Comparison of ENCODE assay signal across 29 cellular contexts in the genomic region with DNA sequence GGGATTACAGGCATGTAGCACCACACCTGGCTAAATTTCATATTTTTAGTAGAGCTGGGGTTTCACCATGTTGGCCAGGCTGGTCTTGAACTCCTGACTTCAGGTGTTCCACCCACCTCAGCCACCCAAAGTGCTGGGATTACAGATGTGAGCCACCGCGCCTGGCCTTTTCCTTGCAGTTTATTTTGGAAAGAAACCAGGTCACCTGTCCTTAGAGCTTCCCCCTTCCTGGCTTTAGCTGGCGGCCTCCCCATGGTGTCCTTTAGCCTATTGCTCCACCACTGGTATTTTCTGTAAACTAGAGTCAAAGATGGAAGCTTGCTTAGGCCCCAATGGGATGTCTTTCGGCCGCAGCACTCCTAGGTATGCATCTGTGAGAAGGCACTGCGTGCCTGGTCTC.
"Had no signal": no experiment of that assay in that cellular context is flagged by ENCODE, and none has a peak within 500 bp of the region (broad histone marks: within the 10 kb centered on the region; RNA-seq: fewer than 3 reads in every experiment).

No MANE protein-coding gene starts in this region.

- ATAC-seq: activated CD8-positive, alpha-beta T cell treated with anti-CD3 and anti-CD28 coated beads, Interleukin-2, amount 10 ng/mL, durations not matched to agents 7 days and 5 days; activated naive CD8-positive, alpha-beta T cell treated with anti-CD3 and anti-CD28 coated beads, Interleukin-2, amount 50 U/mL, for 24 hours had no signal

- H3K4me1 Mint-ChIP-seq: activated naive CD8-positive, alpha-beta T cell treated with anti-CD3 and anti-CD28 coated beads, Interleukin-2, amount 50 U/mL, for 24 hours had no signal

- H3K27ac ChIP-seq: brain microvascular endothelial cell, PC-9, SJCRH30, SK-N-MC, WERI-Rb-1 had no signal

- H2AFZ ChIP-seq: PC-9 had no signal

- H3K4me3 Mint-ChIP-seq: activated CD4-positive, alpha-beta T cell treated with anti-CD3 and anti-CD28 coated beads, Interleukin-2, amount 10 ng/mL, durations not matched to agents 24 days and 14 days; activated CD8-positive, alpha-beta T cell treated with anti-CD3 and anti-CD28 coated beads, Interleukin-2, amount 10 ng/mL, durations not matched to agents 7 days and 5 days; activated naive CD4-positive, alpha-beta T cell treated with anti-CD3 and anti-CD28 coated beads, Interleukin-2, amount 10 ng/mL, durations not matched to agents 7 days and 5 days; activated naive CD8-positive, alpha-beta T cell; activated naive CD8-positive, alpha-beta T cell treated with anti-CD3 and anti-CD28 coated beads, Interleukin-2, amount 50 U/mL, for 24 hours; activated T-cell treated with anti-CD3 and anti-CD28 coated beads, Interleukin-2, amount 50 U/mL, for 24 hours had no signal

- H3K27me3 ChIP-seq: brain microvascular endothelial cell, SJCRH30 had no signal

- H3K9me3 Mint-ChIP-seq: activated CD4-positive, alpha-beta T cell treated with anti-CD3 and anti-CD28 coated beads, Interleukin-2, amount 10 ng/mL, durations not matched to agents 24 days and 14 days; activated naive CD4-positive, alpha-beta T cell treated with anti-CD3 and anti-CD28 coated beads, Interleukin-2, amount 10 ng/mL, durations not matched to agents 7 days and 5 days; activated naive CD8-positive, alpha-beta T cell treated with anti-CD3 and anti-CD28 coated beads, Interleukin-2, amount 50 U/mL, for 24 hours; activated T-cell treated with anti-CD3 and anti-CD28 coated beads, Interleukin-2, amount 50 U/mL, for 24 hours had no signal

- H3K9me3 ChIP-seq: SJCRH30 had no signal

- FAIRE-seq: RCC 7860 had no signal

- H3K4me3 ChIP-seq: PC-9, SJCRH30, SK-N-MC had no signal

- H3K4me2 ChIP-seq: PC-9 had no signal

- DNase-seq: activated CD4-positive, alpha-beta T cell treated with anti-CD3 and anti-CD28 coated beads for 1 hour; activated CD4-positive, alpha-beta T cell treated with anti-CD3 and anti-CD28 coated beads, Interleukin-2, amount 10 ng/mL, durations not matched to agents 24 days and 14 days; activated CD4-positive, alpha-beta T cell treated with anti-CD3 and anti-CD28 coated beads, Interleukin-2, amount 50 U/mL, for 48 hours; activated CD4-positive, CD25-positive, alpha-beta regulatory T cell; activated CD8-positive, alpha-beta T cell treated with anti-CD3 and anti-CD28 coated beads, Interleukin-2, amount 10 ng/mL, durations not matched to agents 7 days and 5 days; activated gamma-delta T cell treated with Interleukin-2 at 50 U/mL for 16 hours; activated naive CD4-positive, alpha-beta T cell treated with anti-CD3 and anti-CD28 coated beads, Interleukin-2, amount 10 ng/mL, durations not matched to agents 7 days and 5 days; activated naive CD8-positive, alpha-beta T cell treated with anti-CD3 and anti-CD28 coated beads, Interleukin-2, amount 50 U/mL, for 24 hours; activated T-cell treated with anti-CD3 and anti-CD28 coated beads, Interleukin-2, amount 50 U/mL, for 24 hours; anterior cingulate cortex; brain microvascular endothelial cell; central memory CD4-positive, alpha-beta T cell; NCI-H1092 treated with DMSO at 0.1 percent for 48 hours; NCI-H1417; NCI-H146; NCI-H187; NCI-H2081; NCI-H2171 treated with DMSO at 0.1 percent for 48 hours; NCI-H446; NCI-H510A treated with DMSO at 0.1 percent for 48 hours; NCI-H526 treated with DMSO at 0.1 percent for 48 hours; PC-9; SHP77; SJCRH30; T1000; WERI-Rb-1 had no signal

- H3K27ac Mint-ChIP-seq: activated CD4-positive, alpha-beta T cell treated with anti-CD3 and anti-CD28 coated beads, Interleukin-2, amount 10 ng/mL, durations not matched to agents 24 days and 14 days; activated naive CD4-positive, alpha-beta T cell treated with anti-CD3 and anti-CD28 coated beads, Interleukin-2, amount 10 ng/mL, durations not matched to agents 7 days and 5 days; activated naive CD8-positive, alpha-beta T cell; activated naive CD8-positive, alpha-beta T cell treated with anti-CD3 and anti-CD28 coated beads, Interleukin-2, amount 50 U/mL, for 24 hours; activated T-cell treated with anti-CD3 and anti-CD28 coated beads, Interleukin-2, amount 50 U/mL, for 24 hours had no signal

- H3K27me3 Mint-ChIP-seq: activated CD4-positive, alpha-beta T cell treated with anti-CD3 and anti-CD28 coated beads, Interleukin-2, amount 10 ng/mL, durations not matched to agents 24 days and 14 days; activated naive CD4-positive, alpha-beta T cell treated with anti-CD3 and anti-CD28 coated beads, Interleukin-2, amount 10 ng/mL, durations not matched to agents 7 days and 5 days; activated naive CD8-positive, alpha-beta T cell; activated naive CD8-positive, alpha-beta T cell treated with anti-CD3 and anti-CD28 coated beads, Interleukin-2, amount 50 U/mL, for 24 hours; activated T-cell treated with anti-CD3 and anti-CD28 coated beads, Interleukin-2, amount 50 U/mL, for 24 hours had no signal
